Comparison of ENCODE assay signal across 1 cellular context in genomic region chr17:17708301-17708700, GRCh38.
TF ChIP-seq lines count a peak whose summit lies in the region.

No MANE protein-coding gene starts in this region.

TF ChIP-seq in A549, 52 proteins besides CTCF, POLR2A, EP300 and RAD21 (continued from another document):
- no peak for TF ChIP-seq ELK1 (IDR thresholded peaks at IDR 0.05; ENCODE audit: low read depth, low read length)
- no peak for TF ChIP-seq RNF2 (IDR thresholded peaks at IDR 0.05; ENCODE audit: borderline replicate concordance, low read depth)
- no peak for TF ChIP-seq PHF8 (IDR thresholded peaks at IDR 0.05; ENCODE audit: borderline replicate concordance, low read depth)
- no peak for TF ChIP-seq CBX2 (IDR thresholded peaks at IDR 0.05; ENCODE audit: borderline replicate concordance, low read depth)
- no peak for TF ChIP-seq MYC (IDR thresholded peaks at IDR 0.05; ENCODE audit: borderline replicate concordance, low read length)
- TF ChIP-seq E2F6 (IDR thresholded peaks at IDR 0.05; ENCODE audit: borderline replicate concordance, low read depth) = no peak
- TF ChIP-seq HMGXB4 (CRISPR knock-in tag; IDR thresholded peaks at IDR 0.05; ENCODE audit: borderline replicate concordance) = no peak
